Comparison of ENCODE assay signal across 15 cellular contexts in genomic region chr6:30875244-30876038, GRCh38. TPM values are rescaled to one million over a fixed set of nuclear protein-coding genes. Genes with fewer than 3 reads are reported as not detected.
A peak's percentile ranks its signal among the peaks of the same experiment; 100 is the strongest.
DNase-seq lines count a peak whose midpoint lies in the region; ATAC-seq and TF ChIP-seq lines count a peak whose summit lies in the region.
"Had no signal": no experiment of that assay in that cellular context is flagged by ENCODE, and none has a peak within 500 bp of the region (broad histone marks: within the 10 kb centered on the region; RNA-seq: fewer than 3 reads in every experiment).

No MANE protein-coding gene starts in this region.

- H3K9me3 ChIP-seq in ascending aorta: peaks cover 0 to 3% of the 10 kb centered on the region in 2 donors

- H3K27me3 ChIP-seq in rectal smooth muscle tissue (ENCODE audit: control insufficient read depth, insufficient read depth, low read length): no peaks in the 10 kb centered on the region
- no peaks in the 10 kb centered on the region for H3K27me3 ChIP-seq in ascending aorta

- H3K4me3 ChIP-seq in epithelial cell of esophagus (ENCODE audit: low read length) (no peak overlapping the region), rectal smooth muscle tissue (ENCODE audit: low read length) (no peak overlapping the region), ascending aorta (no peak overlapping the region)
- H3K4me3 ChIP-seq: GM23248 had no signal

- DNase-seq in DMS53 (lab: John Stamatoyannopoulos, UW) (peak; percentile 77), DMS53 treated with DMSO at 0.1 percent for 48 hours (lab: John Stamatoyannopoulos, UW; ENCODE audit: unreplicated experiment) (no peak), NCI-H774 (lab: John Stamatoyannopoulos, UW) (peak; percentile 86), epithelial cell of esophagus (ENCODE audit: low read depth) (peak; percentile 68), ascending aorta (ENCODE audit: low spot score in 2 of 2) (no peak)
- DNase-seq: 8988T; activated naive CD4-positive, alpha-beta T cell; naive B cell; SIG-M5; stimulated activated naive B cell treated with anti-CD40 and anti-IgM and Interleukin-4, amounts not matched to agents 10 μg/mL and 1 μg/mL and 100 μg/mL, for 72 hours had no signal

- no peaks in the 10 kb centered on the region for H3K36me3 ChIP-seq in rectal smooth muscle tissue (ENCODE audit: control insufficient read depth, insufficient read depth, low read length)
- no peaks in the 10 kb centered on the region for H3K36me3 ChIP-seq in ascending aorta

- peak overlapping the region; percentile 90 for H3K27ac ChIP-seq in rectal smooth muscle tissue (ENCODE audit: low read depth, low read length)
- no peak overlapping the region for H3K27ac ChIP-seq in ascending aorta

- TF ChIP-seq CTCF in epithelial cell of esophagus (IDR thresholded peaks at IDR 0.05; ENCODE audit: insufficient read depth, low read depth, low read length, missing control alignments): no peak
- TF ChIP-seq CTCF in ascending aorta (IDR thresholded peaks at IDR 0.05): no peak

- H3K4me1 ChIP-seq in rectal smooth muscle tissue (ENCODE audit: control insufficient read depth, insufficient read depth, low read length): peaks cover 18% of the 10 kb centered on the region
- H3K4me1 ChIP-seq in ascending aorta: peaks cover 0 to 11% of the 10 kb centered on the region in 2 donors

- intact Hi-C loops in ascending aorta (cut with DNase I): loop anchor here (2.0 to 5.0 kb wide), 4 partner anchors 39 to 197 kb away; partner anchors contain the start of genes FLOT1 and TUBB

- ATAC-seq in GM18867 (IDR thresholded peaks at IDR 0.05; ENCODE audit: unreplicated experiment) (no peak), GM18517 (IDR thresholded peaks at IDR 0.05; ENCODE audit: unreplicated experiment) (no peak)

- H3K9ac ChIP-seq in rectal smooth muscle tissue (ENCODE audit: low read length): no peak overlapping the region
- H3K9ac ChIP-seq: GM23248 had no signal

RNA-seq across cellular contexts. Expression of gene DDR1, which starts 8.9 kb away (rescaled TPM):
- 18.8 TPM for total RNA-seq in ascending aorta

RNA-seq across cellular contexts. Expression of gene GTF2H4, which starts 32.6 kb away (rescaled TPM):
- 81.0 TPM for total RNA-seq in ascending aorta

RNA-seq across cellular contexts. Expression of gene VARS2, which starts 38.6 kb away (rescaled TPM):
- 5.7 TPM for total RNA-seq in ascending aorta

RNA-seq across cellular contexts. Expression of gene SFTA2, which starts 56.5 kb away (rescaled TPM):
- not detected for total RNA-seq in ascending aorta
- total RNA-seq: Daoy, GM23248 had no signal

Comparison
In these comparisons a context has a peak if more than half of its experiments do, and no peak if none do; other contexts are left out.
1. DNase-seq: peak in DMS53 (single experiment), NCI-H774 (single experiment) and epithelial cell of esophagus (single experiment); none in DMS53 treated with DMSO at 0.1 percent for 48 hours (single experiment) and ascending aorta (0 of 2).